ENCODE assay signal across 8 cellular contexts in the genomic region with DNA sequence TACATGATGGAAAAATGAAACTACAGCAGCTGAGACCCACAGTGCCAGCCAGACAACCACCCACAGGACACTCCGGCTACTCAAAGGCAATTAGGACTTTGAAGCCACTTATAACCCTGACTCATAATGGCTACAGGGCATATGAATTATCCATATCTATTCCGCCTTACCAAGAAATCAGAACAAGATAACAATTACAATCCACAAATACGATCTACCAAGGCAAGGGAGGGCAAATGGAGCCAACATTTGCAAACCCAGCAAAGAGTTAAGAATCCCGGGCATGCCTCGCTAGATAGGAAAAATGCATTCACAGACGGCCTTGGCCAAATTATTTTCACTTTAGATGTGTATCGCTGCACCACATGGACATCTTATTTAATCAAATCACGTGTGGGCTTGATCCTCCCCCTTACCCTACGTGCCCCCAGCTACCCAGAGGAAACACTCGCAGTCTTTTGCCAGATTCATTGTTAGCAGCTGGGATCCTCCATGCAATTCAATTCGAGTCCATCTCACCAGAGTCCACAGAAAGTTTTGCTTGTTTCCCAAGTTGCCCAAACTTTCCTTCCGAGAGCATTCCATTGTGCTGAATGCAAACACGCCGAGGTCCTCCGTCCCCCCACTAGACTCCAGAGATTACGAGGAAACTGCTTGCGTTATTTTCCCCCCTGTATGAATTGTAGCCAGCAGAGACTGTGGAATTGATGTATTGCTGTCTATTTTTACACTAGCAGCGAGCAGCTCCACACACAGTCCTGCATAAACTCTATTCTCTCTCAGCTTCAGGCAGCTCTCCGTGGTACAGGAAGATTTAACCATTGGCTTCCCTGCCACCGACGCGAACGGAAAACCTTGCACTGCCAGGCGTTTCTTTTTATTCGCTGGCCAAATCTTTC. TPM values are rescaled to one million over a fixed set of nuclear protein-coding genes. Genes with fewer than 3 reads are reported as not detected.
DNase-seq lines count a peak whose midpoint lies in the region; ATAC-seq and TF ChIP-seq lines count a peak whose summit lies in the region.

No MANE protein-coding gene starts in this region.

- no peaks in the 10 kb centered on the region for H3K36me3 Mint-ChIP-seq in activated T-helper 17 cell treated with anti-CD3 and anti-CD28 coated beads, Interleukin-2, amount 50 U/mL, for 72 hours (ENCODE audit: low read depth)

- H3K9ac ChIP-seq in iPS-15b (ENCODE audit: low read depth, low read length) = no peak overlapping the region

- no peaks in the 10 kb centered on the region for H3K9me3 ChIP-seq in iPS-15b (ENCODE audit: control insufficient read depth, insufficient read depth, low read length)
- H3K9me3 ChIP-seq in sigmoid colon = no peaks in the 10 kb centered on the region

- no peak for ATAC-seq in activated T-helper 17 cell treated with anti-CD3 and anti-CD28 coated beads, Interleukin-2, amount 50 U/mL, for 72 hours (replicated peaks)
- no peak for ATAC-seq in GM21723 (IDR thresholded peaks at IDR 0.05; ENCODE audit: unreplicated experiment)
- ATAC-seq in GM18498 (IDR thresholded peaks at IDR 0.05; ENCODE audit: unreplicated experiment) = no peak

- H3K9me3 Mint-ChIP-seq in activated T-helper 17 cell treated with anti-CD3 and anti-CD28 coated beads, Interleukin-2, amount 50 U/mL, for 72 hours = peaks cover 7% of the 10 kb centered on the region

- H3K4me1 ChIP-seq in iPS-15b (ENCODE audit: control insufficient read depth, insufficient read depth, low read length) (peaks cover 27% of the 10 kb centered on the region), sigmoid colon (peaks cover 0 to 40% (median 15%) of the 10 kb centered on the region in 4 donors)

- TF ChIP-seq POLR2A in sigmoid colon (IDR thresholded peaks at IDR 0.05) = no peak

- peaks cover 20% of the 10 kb centered on the region for H3K27me3 Mint-ChIP-seq in activated T-helper 17 cell treated with anti-CD3 and anti-CD28 coated beads, Interleukin-2, amount 50 U/mL, for 72 hours

- TF ChIP-seq CTCF in sigmoid colon (IDR thresholded peaks at IDR 0.05) = no peak

- DNase-seq in GM04504 (ENCODE audit: low read depth) = peak; percentile 9
- peak; percentile 64 for DNase-seq in sigmoid colon
- DNase-seq in OCI-M1 (lab: John Stamatoyannopoulos, UW) = no peak
- DNase-seq in stimulated activated CD4-positive, alpha-beta T cell treated with anti-CD3 and anti-CD28 coated beads, Interleukin-2, amount 100 ng/mL, for 48 hours = no peak

- TF ChIP-seq EP300 in sigmoid colon (IDR thresholded peaks at IDR 0.05) = no peak

- WGBS in sigmoid colon, 2 donors = 3 to 16% methylated on average over 25 of the region's 25 CpGs

- intact Hi-C loops in sigmoid colon (cut with DNase I) = no loop called here

- H3K27ac Mint-ChIP-seq in activated T-helper 17 cell treated with anti-CD3 and anti-CD28 coated beads, Interleukin-2, amount 50 U/mL, for 72 hours = no peak overlapping the region

- peaks cover 28% of the 10 kb centered on the region for H3K27me3 ChIP-seq in iPS-15b (ENCODE audit: control insufficient read depth, insufficient read depth, low read length)
- no peaks in the 10 kb centered on the region for H3K27me3 ChIP-seq in sigmoid colon

- H3K4me3 Mint-ChIP-seq in activated T-helper 17 cell treated with anti-CD3 and anti-CD28 coated beads, Interleukin-2, amount 50 U/mL, for 72 hours = peak overlapping the region; percentile 31

- H3K4me3 ChIP-seq in iPS-15b (ENCODE audit: low read depth, low read length) (peak overlapping the region; percentile 67), sigmoid colon (peak overlapping the region; percentile 36 to 57 (median 52))

- H3K27ac ChIP-seq in sigmoid colon = peak overlapping the region; percentile 78 to 90 (median 86)

- H3K4me1 Mint-ChIP-seq in activated T-helper 17 cell treated with anti-CD3 and anti-CD28 coated beads, Interleukin-2, amount 50 U/mL, for 72 hours = peaks cover 5% of the 10 kb centered on the region

- H3K36me3 ChIP-seq in iPS-15b (ENCODE audit: control insufficient read depth, insufficient read depth, low read length) (no peaks in the 10 kb centered on the region), sigmoid colon (no peaks in the 10 kb centered on the region)

RNA-seq across cellular contexts. Expression of gene PPARGC1A, which starts 1.2 kb away (rescaled TPM):
- not detected for total RNA-seq in activated T-helper 17 cell treated with anti-CD3 and anti-CD28 coated beads, Interleukin-2, amount 50 U/mL, for 72 hours
- 1 to 10 TPM; 2.0 to 4.7 (median 3.8) TPM for total RNA-seq in sigmoid colon
- polyA plus RNA-seq in sigmoid colon = 1 to 10 TPM; 6.2 to 8.6 (median 7.2) TPM

Comparison
In these comparisons a context has a peak if more than half of its experiments do, and no peak if none do; other contexts are left out.
1. DNase-seq: peak in GM04504 (single experiment) and sigmoid colon (single experiment); none in OCI-M1 (single experiment) and stimulated activated CD4-positive, alpha-beta T cell treated with anti-CD3 and anti-CD28 coated beads, Interleukin-2, amount 100 ng/mL, for 48 hours (0 of 2).